1 cellular context compared by ENCODE assay signal in the genomic region with DNA sequence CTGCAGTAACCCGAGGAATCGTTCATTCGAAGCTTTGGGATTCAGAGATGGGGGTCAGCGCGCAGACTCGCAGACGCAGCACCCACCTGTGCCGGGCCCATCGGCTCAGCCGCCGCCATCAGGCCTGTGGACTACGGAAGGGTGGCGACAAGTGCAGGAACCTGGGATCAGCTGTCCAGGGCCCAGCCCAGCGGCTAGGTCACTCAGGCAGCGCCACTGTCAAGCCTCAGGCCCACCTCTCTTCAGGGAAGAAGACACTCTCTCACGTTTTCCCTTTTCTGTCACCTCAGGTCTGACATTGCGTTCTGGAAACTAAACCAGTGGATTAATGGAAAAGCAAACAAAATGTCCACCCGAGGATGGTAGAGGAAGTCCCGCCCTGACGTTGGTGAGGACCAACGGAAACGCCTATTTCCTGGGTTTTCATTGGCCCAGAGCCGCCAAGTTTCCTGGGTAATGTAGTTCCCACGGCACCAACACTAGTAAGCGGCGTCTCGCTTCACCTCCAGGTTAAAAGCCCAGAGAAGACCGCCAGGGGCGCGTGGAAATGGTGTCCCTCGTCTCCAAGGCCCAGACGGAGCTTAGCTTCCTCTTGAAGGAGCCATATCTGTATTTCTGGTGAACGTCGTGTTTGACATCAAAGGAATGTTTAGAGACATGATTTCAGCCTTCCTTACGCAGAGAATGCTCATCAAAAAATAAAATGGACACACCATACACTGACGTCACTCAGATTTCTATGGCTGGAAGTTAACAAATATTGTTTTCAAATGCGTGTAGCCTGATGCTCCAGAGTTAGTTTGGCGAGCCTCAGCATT.
TF ChIP-seq lines count a peak whose summit lies in the region.

A gene (minus strand): TSS at position 376 of the 818 bp plus-strand sequence. CDS start 257 bp downstream, at position 119.

TF ChIP-seq in SK-N-SH treated with all-trans-retinoic acid at 6 μM for 48 hours, 23 proteins besides CTCF, POLR2A, EP300 and RAD21 (continued from another document):
- TF ChIP-seq, protein P1, sequence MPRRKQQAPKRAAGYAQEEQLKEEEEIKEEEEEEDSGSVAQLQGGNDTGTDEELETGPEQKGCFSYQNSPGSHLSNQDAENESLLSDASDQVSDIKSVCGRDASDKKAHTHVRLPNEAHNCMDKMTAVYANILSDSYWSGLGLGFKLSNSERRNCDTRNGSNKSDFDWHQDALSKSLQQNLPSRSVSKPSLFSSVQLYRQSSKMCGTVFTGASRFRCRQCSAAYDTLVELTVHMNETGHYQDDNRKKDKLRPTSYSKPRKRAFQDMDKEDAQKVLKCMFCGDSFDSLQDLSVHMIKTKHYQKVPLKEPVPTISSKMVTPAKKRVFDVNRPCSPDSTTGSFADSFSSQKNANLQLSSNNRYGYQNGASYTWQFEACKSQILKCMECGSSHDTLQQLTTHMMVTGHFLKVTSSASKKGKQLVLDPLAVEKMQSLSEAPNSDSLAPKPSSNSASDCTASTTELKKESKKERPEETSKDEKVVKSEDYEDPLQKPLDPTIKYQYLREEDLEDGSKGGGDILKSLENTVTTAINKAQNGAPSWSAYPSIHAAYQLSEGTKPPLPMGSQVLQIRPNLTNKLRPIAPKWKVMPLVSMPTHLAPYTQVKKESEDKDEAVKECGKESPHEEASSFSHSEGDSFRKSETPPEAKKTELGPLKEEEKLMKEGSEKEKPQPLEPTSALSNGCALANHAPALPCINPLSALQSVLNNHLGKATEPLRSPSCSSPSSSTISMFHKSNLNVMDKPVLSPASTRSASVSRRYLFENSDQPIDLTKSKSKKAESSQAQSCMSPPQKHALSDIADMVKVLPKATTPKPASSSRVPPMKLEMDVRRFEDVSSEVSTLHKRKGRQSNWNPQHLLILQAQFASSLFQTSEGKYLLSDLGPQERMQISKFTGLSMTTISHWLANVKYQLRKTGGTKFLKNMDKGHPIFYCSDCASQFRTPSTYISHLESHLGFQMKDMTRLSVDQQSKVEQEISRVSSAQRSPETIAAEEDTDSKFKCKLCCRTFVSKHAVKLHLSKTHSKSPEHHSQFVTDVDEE (CRISPR knock-in tag; IDR thresholded peaks at IDR 0.05), result no peak
- TF ChIP-seq PPARA (CRISPR knock-in tag; IDR thresholded peaks at IDR 0.05; ENCODE audit: borderline replicate concordance), result no peak
- no peak for TF ChIP-seq CSDC2 (CRISPR knock-in tag; IDR thresholded peaks at IDR 0.05)
- no peak for TF ChIP-seq ZFP3 (CRISPR knock-in tag; IDR thresholded peaks at IDR 0.05)
- TF ChIP-seq ZC3H10 (CRISPR knock-in tag; IDR thresholded peaks at IDR 0.05), result no peak
TF ChIP-seq in SK-N-SH treated with all-trans-retinoic acid at 6 μM for 48 hours: peak in this region for 0.
